8 cellular contexts compared by ENCODE assay signal in genomic region chr1:10795305-10796021, GRCh38. TPM values are rescaled to one million over a fixed set of nuclear protein-coding genes. Genes with fewer than 3 reads are reported as not detected.
A peak's percentile ranks its signal among the peaks of the same experiment; 100 is the strongest.
DNase-seq lines count a peak whose midpoint lies in the region; ATAC-seq, FAIRE-seq and TF ChIP-seq lines count a peak whose summit lies in the region.

No MANE protein-coding gene starts in this region.

- 2% methylated on average over 33 of the region's 38 CpGs for WGBS in hepatocyte (ENCODE audit: low lambda C conversion rate, missing lambda C conversion rate)
- WGBS in small intestine, 3 donors: 0 to 1% (median 0%) methylated on average over 30 to 38 of the region's 38 CpGs

- peak overlapping the region; percentile 98 for H3K4me3 ChIP-seq in hepatocyte
- peak overlapping the region; percentile 62 to 82 for H3K4me3 ChIP-seq in small intestine (ENCODE audit: low read depth in 1 of 2, low read length in 2 of 2)

- TF ChIP-seq CTCF in hepatocyte (IDR thresholded peaks at IDR 0.05; ENCODE audit: poor library complexity): no peak

- no peak overlapping the region for H3K27ac ChIP-seq in hepatocyte
- H3K27ac ChIP-seq in small intestine (ENCODE audit: low read depth in 1 of 2, low read length in 1 of 2): peak overlapping the region; percentile 90 to 94

- H3K9me2 ChIP-seq in hepatocyte (replicated peaks; ENCODE audit: insufficient read depth): no peaks in the 10 kb centered on the region

- peak; percentile 67 for DNase-seq in NCI-H1092 treated with DMSO at 0.1 percent for 48 hours (lab: John Stamatoyannopoulos, UW)
- no peak for DNase-seq in NCI-H1092 (lab: John Stamatoyannopoulos, UW)
- DNase-seq in activated CD4-positive, alpha-beta T cell treated with anti-CD3 and anti-CD28 coated beads, Interleukin-2, amount 50 U/mL, for 48 hours: peak; percentile 5 to 13
- no peak for DNase-seq in hepatocyte (ENCODE audit: low spot score)
- peak; percentile 57 for DNase-seq in small intestine
- DNase-seq in putamen (ENCODE audit: low spot score): no peak
- no peak for DNase-seq in SHP77 treated with DMSO at 0.1 percent for 48 hours (lab: John Stamatoyannopoulos, UW)

- FAIRE-seq in small intestine (lab: Jason Lieb, UNC): no peak

- peak overlapping the region; percentile 99 for H3K4me2 ChIP-seq in hepatocyte

- H3K4me1 ChIP-seq in hepatocyte (ENCODE audit: insufficient read depth) (peaks cover 13% of the 10 kb centered on the region), small intestine (ENCODE audit: control insufficient read depth in 2 of 2, insufficient read depth in 1 of 2, low read depth in 1 of 2, low read length in 1 of 2) (no peaks in the 10 kb centered on the region)

- H3K79me2 ChIP-seq in hepatocyte: no peaks in the 10 kb centered on the region

- H4K20me1 ChIP-seq in hepatocyte (ENCODE audit: insufficient read depth, poor library complexity, severe bottlenecking): no peaks in the 10 kb centered on the region

- H3K36me3 ChIP-seq in hepatocyte (replicated peaks; ENCODE audit: insufficient read depth, low read depth): no peaks in the 10 kb centered on the region
- no peaks in the 10 kb centered on the region for H3K36me3 ChIP-seq in small intestine (ENCODE audit: control insufficient read depth in 2 of 2, insufficient read depth in 2 of 2, low read length in 2 of 2)

- H3K9me3 ChIP-seq in hepatocyte (ENCODE audit: low read depth): no peaks in the 10 kb centered on the region
- H3K9me3 ChIP-seq in small intestine (ENCODE audit: control insufficient read depth, low read depth): no peaks in the 10 kb centered on the region

- H2AFZ ChIP-seq in hepatocyte: peak overlapping the region; percentile 42

- ATAC-seq in HG03442 (IDR thresholded peaks at IDR 0.05; ENCODE audit: unreplicated experiment): no peak

- H3K27me3 ChIP-seq in hepatocyte: peaks cover 30% of the 10 kb centered on the region
- H3K27me3 ChIP-seq in small intestine (ENCODE audit: control insufficient read depth in 2 of 2, insufficient read depth in 2 of 2, low read length in 2 of 2): peaks cover 0 to 9% of the 10 kb centered on the region in 2 donors

RNA-seq across cellular contexts. Expression of gene CASZ1, which starts 1.0 kb away (rescaled TPM):
- 3.6 and 6.5 TPM in 2 replicates for total RNA-seq in hepatocyte
- 6.9 and 8.3 TPM in 2 replicates for polyA plus RNA-seq in hepatocyte
- 10 to 100 TPM; 13.5 to 23.0 (median 15.4) TPM for polyA plus RNA-seq in small intestine

Comparison
In these comparisons a context has a peak if more than half of its experiments do, and no peak if none do; other contexts are left out.
1. DNase-seq: peak in NCI-H1092 treated with DMSO at 0.1 percent for 48 hours (single experiment), activated CD4-positive, alpha-beta T cell treated with anti-CD3 and anti-CD28 coated beads, Interleukin-2, amount 50 U/mL, for 48 hours (2 of 2) and small intestine (single experiment); none in NCI-H1092 (single experiment), hepatocyte (single experiment), putamen (single experiment) and SHP77 treated with DMSO at 0.1 percent for 48 hours (single experiment).